In the genomic region with DNA sequence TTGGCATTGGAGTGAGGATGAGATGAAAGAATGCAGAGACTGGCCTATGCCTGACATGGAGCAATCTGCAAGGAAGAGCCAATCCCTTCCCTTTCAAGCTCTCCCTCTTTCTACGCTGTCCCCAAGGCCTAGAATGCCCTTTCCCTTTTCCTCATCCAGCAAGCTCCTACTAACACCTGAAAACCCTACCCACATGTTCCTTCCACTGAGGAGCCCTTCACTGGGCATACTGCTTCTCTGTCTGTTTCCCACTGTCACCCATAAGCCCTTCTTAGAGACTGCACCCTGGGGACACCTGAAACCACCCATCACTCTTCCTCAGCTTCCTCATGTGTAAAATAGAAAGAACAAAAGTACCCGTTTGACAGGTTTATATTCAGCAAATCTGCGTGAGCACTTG, we compare ENCODE assay signal across 7 cellular contexts.
"Had no signal": no experiment of that assay in that cellular context is flagged by ENCODE, and none has a peak within 500 bp of the region (broad histone marks: within the 10 kb centered on the region; RNA-seq: fewer than 3 reads in every experiment).

No MANE protein-coding gene starts in this region.

- DNase-seq: GM23248, GOT3, H7, KBM-7 had no signal

- H3K9me3 ChIP-seq: HAP-1 had no signal

- H3K27ac ChIP-seq: GM23248, HL-60 had no signal

- H3K4me1 ChIP-seq: HAP-1 had no signal

- H3K4me3 Mint-ChIP-seq: IgD-negative memory B cell had no signal

- H3K4me1 Mint-ChIP-seq: IgD-negative memory B cell had no signal

- H3K36me3 ChIP-seq: HAP-1 had no signal

- H3K4me3 ChIP-seq: GM23248, HAP-1 had no signal

- H3K27ac Mint-ChIP-seq: IgD-negative memory B cell had no signal

- H3K36me3 Mint-ChIP-seq: IgD-negative memory B cell had no signal
